ENCODE assay signal across 22 cellular contexts in genomic region chr6:116485786-116486185, GRCh38. TPM values are rescaled to one million over a fixed set of nuclear protein-coding genes. Genes with fewer than 3 reads are reported as not detected.
"Had no signal": no experiment of that assay in that cellular context is flagged by ENCODE, and none has a peak within 500 bp of the region (broad histone marks: within the 10 kb centered on the region; RNA-seq: fewer than 3 reads in every experiment).

No MANE protein-coding gene starts in this region.

- H3K27me3 ChIP-seq: spleen had no signal

- H3K4me1 ChIP-seq: foreskin keratinocyte, psoas muscle, spleen had no signal

- H3K27ac Mint-ChIP-seq: naive thymus-derived CD4-positive, alpha-beta T cell; nephron progenitor cell had no signal

- H3K9me3 ChIP-seq: psoas muscle, spleen had no signal

- H3K36me3 ChIP-seq: spleen had no signal

- H3K4me1 Mint-ChIP-seq: naive thymus-derived CD4-positive, alpha-beta T cell had no signal

- H3K4me3 ChIP-seq: coronary artery, dorsolateral prefrontal cortex, lung, psoas muscle, spleen had no signal

- DNase-seq: dorsolateral prefrontal cortex; effector CD8-positive, alpha-beta T cell; foreskin keratinocyte; head of caudate nucleus; hippocampal formation; left colon; left ventricle myocardium superior; naive thymus-derived CD4-positive, alpha-beta T cell; nephron progenitor cell; psoas muscle; retina; spleen; stimulated activated CD4-positive, alpha-beta T cell treated with anti-CD3 and anti-CD28 coated beads, Interleukin-15, amount 100 ng/mL, for 24 hours; stimulated activated CD4-positive, alpha-beta T cell treated with anti-CD3 and anti-CD28 coated beads, Interleukin-2, amount 100 ng/mL, for 24 hours; stimulated activated naive CD4-positive, alpha-beta T cell treated with Interleukin-2 at 50 U/mL for 16 hours; trophoblast cell had no signal

- H3K4me3 Mint-ChIP-seq: naive thymus-derived CD4-positive, alpha-beta T cell; nephron progenitor cell had no signal

- H3K27ac ChIP-seq: coronary artery, dorsolateral prefrontal cortex, foreskin keratinocyte, psoas muscle, spleen had no signal

- ATAC-seq: foreskin keratinocyte; left colon; left ventricle myocardium superior; naive thymus-derived CD4-positive, alpha-beta T cell; psoas muscle; sciatic nerve had no signal

RNA-seq across cellular contexts. Expression of gene CALHM5, which starts 25.7 kb away (rescaled TPM):
- total RNA-seq: naive thymus-derived CD4-positive, alpha-beta T cell had no signal
- polyA plus RNA-seq: naive thymus-derived CD4-positive, alpha-beta T cell had no signal

RNA-seq across cellular contexts. Expression of gene TRAPPC3L, which starts 59.7 kb away (rescaled TPM):
- total RNA-seq: chondrocyte; kidney epithelial cell; left colon; mesenteric fat pad; naive thymus-derived CD4-positive, alpha-beta T cell; psoas muscle had no signal
- polyA plus RNA-seq: naive thymus-derived CD4-positive, alpha-beta T cell had no signal
